ENCODE assay signal across 9 cellular contexts in the genomic region with DNA sequence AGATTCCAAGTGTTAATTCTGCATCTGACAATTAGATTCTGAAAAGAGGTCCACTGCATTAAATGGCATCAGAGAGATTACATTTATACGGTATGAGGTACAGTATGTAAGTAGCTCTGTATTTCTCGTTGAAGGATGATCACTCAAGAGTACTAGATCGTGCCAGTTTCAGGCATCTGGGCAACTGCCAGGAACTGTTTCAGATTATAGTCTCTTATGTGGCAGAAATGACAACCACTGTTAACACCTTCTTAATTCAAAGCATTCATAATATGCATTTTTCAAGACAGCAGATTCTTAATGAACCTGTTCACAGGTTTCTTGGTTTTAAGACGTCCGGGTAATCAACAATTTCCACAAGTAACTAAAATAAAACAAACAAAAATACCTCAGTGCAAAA. TPM values are rescaled to one million over a fixed set of nuclear protein-coding genes. Genes with fewer than 3 reads are reported as not detected.
DNase-seq lines count a peak whose midpoint lies in the region; TF ChIP-seq lines count a peak whose summit lies in the region.
"Had no signal": no experiment of that assay in that cellular context is flagged by ENCODE, and none has a peak within 500 bp of the region (broad histone marks: within the 10 kb centered on the region; RNA-seq: fewer than 3 reads in every experiment).

No MANE protein-coding gene starts in this region.

- H3K27me3 Mint-ChIP-seq in activated CD4-positive, alpha-beta memory T cell treated with anti-CD3 and anti-CD28 coated beads, Interleukin-2, amount 10 ng/mL, durations not matched to agents 7 days and 5 days = peaks cover 16% of the 10 kb centered on the region

- no peaks in the 10 kb centered on the region for H3K79me2 ChIP-seq in OCI-LY1 (ENCODE audit: insufficient read depth, low read length)

- H3K27ac Mint-ChIP-seq in activated CD4-positive, alpha-beta memory T cell treated with anti-CD3 and anti-CD28 coated beads, Interleukin-2, amount 10 ng/mL, durations not matched to agents 7 days and 5 days = no peak overlapping the region
- H3K27ac Mint-ChIP-seq: stimulated activated memory B cell treated with anti-CD40 and anti-IgM and Interleukin-4, amounts not matched to agents 10 μg/mL and 1 μg/mL and 100 μg/mL, for 72 hours had no signal

- no peak overlapping the region; the same call in 1 of the 2 replicates for H3K9ac ChIP-seq in OCI-LY1 (ENCODE audit: low read length)

- TF ChIP-seq CTCF in OCI-LY1 (IDR thresholded peaks at IDR 0.05; ENCODE audit: low read length) (no peak), fibroblast of pulmonary artery (IDR thresholded peaks at IDR 0.05; ENCODE audit: low read length, missing control alignments) (no peak), retinal pigment epithelial cell (conservative IDR thresholded peaks at IDR 0.05; ENCODE audit: low read depth, low read length) (no peak), GM20000 (IDR thresholded peaks at IDR 0.05; ENCODE audit: extremely low read depth, missing control alignments) (no peak)

- no peaks in the 10 kb centered on the region for H4K20me1 ChIP-seq in OCI-LY1 (ENCODE audit: insufficient read depth, low read length)

- no peaks in the 10 kb centered on the region for H3F3A ChIP-seq in OCI-LY1 (ENCODE audit: insufficient read depth, low read length)

- H3K4me3 Mint-ChIP-seq in activated CD4-positive, alpha-beta memory T cell treated with anti-CD3 and anti-CD28 coated beads, Interleukin-2, amount 10 ng/mL, durations not matched to agents 7 days and 5 days = no peak overlapping the region
- H3K4me3 Mint-ChIP-seq: stimulated activated memory B cell treated with anti-CD40 and anti-IgM and Interleukin-4, amounts not matched to agents 10 μg/mL and 1 μg/mL and 100 μg/mL, for 72 hours had no signal

- no peak overlapping the region for H3K27ac ChIP-seq in OCI-LY1 (ENCODE audit: low read depth, low read length, poor library complexity, severe bottlenecking)

- H3K9me2 ChIP-seq in OCI-LY1 (ENCODE audit: low read depth, low read length) = no peaks in the 10 kb centered on the region

- peaks cover 6% of the 10 kb centered on the region for H3K4me1 Mint-ChIP-seq in activated CD4-positive, alpha-beta memory T cell treated with anti-CD3 and anti-CD28 coated beads, Interleukin-2, amount 10 ng/mL, durations not matched to agents 7 days and 5 days

- peak overlapping the region; percentile 70 for H3K4me2 ChIP-seq in OCI-LY1 (ENCODE audit: low read length)

- H2AFZ ChIP-seq in OCI-LY1 (ENCODE audit: low read length) = no peak overlapping the region

- no peaks in the 10 kb centered on the region for H3K27me3 ChIP-seq in OCI-LY1 (ENCODE audit: insufficient read depth, low read length)

- no peaks in the 10 kb centered on the region for H3K9me3 ChIP-seq in OCI-LY1 (ENCODE audit: low read length)

- H3K9me3 Mint-ChIP-seq in activated CD4-positive, alpha-beta memory T cell treated with anti-CD3 and anti-CD28 coated beads, Interleukin-2, amount 10 ng/mL, durations not matched to agents 7 days and 5 days = no peaks in the 10 kb centered on the region
- H3K9me3 Mint-ChIP-seq: stimulated activated memory B cell treated with anti-CD40 and anti-IgM and Interleukin-4, amounts not matched to agents 10 μg/mL and 1 μg/mL and 100 μg/mL, for 72 hours had no signal

- H3K4me3 ChIP-seq in OCI-LY1 (ENCODE audit: low read depth, low read length, poor library complexity, severe bottlenecking) = peak overlapping the region; percentile 81
- H3K4me3 ChIP-seq in fibroblast of pulmonary artery (replicated peaks; ENCODE audit: low read depth, low read length) = peak overlapping the region; percentile 90
- peak overlapping the region; percentile 80 for H3K4me3 ChIP-seq in retinal pigment epithelial cell (ENCODE audit: low read length)

- POLR2A ChIA-PET in HEK293T (lab: Yijun Ruan, JAX) = interaction anchor here (0.5 kb wide), 1 partner anchor 193 kb away, joined by 3 read pairs; no protein-coding TSS in a partner anchor
- POLR2A ChIA-PET in activated CD4-positive, alpha-beta memory T cell treated with anti-CD3 and anti-CD28 coated beads, Interleukin-2, amount 10 ng/mL, durations not matched to agents 7 days and 5 days (lab: Charles Lee) = no interaction called here

- H3K36me3 Mint-ChIP-seq in activated CD4-positive, alpha-beta memory T cell treated with anti-CD3 and anti-CD28 coated beads, Interleukin-2, amount 10 ng/mL, durations not matched to agents 7 days and 5 days (ENCODE audit: low read depth) = peaks cover 2% of the 10 kb centered on the region
- H3K36me3 Mint-ChIP-seq: stimulated activated memory B cell treated with anti-CD40 and anti-IgM and Interleukin-4, amounts not matched to agents 10 μg/mL and 1 μg/mL and 100 μg/mL, for 72 hours had no signal

- no peaks in the 10 kb centered on the region for H3K36me3 ChIP-seq in OCI-LY1 (ENCODE audit: insufficient read depth, low read length)

- DNase-seq in GM03348 (ENCODE audit: low spot score) (peak; percentile 5), fibroblast of pulmonary artery (ENCODE audit: low read depth) (peak; percentile 36), retinal pigment epithelial cell (ENCODE audit: low read depth) (no peak), GM20000 (ENCODE audit: low spot score) (no peak), HEK293T (ENCODE audit: extremely low spot score) (no peak), inferior parietal cortex (ENCODE audit: extremely low spot score) (no peak)
- DNase-seq in activated CD4-positive, alpha-beta memory T cell treated with anti-CD3 and anti-CD28 coated beads, Interleukin-2, amount 10 ng/mL, durations not matched to agents 7 days and 5 days = no peak

- CTCF ChIA-PET in HEK293T (lab: Yijun Ruan, JAX) = interaction anchor here (0.7 kb wide), 1 partner anchor 142 kb away, joined by 3 read pairs; no protein-coding TSS in a partner anchor
- CTCF ChIA-PET in activated CD4-positive, alpha-beta memory T cell treated with anti-CD3 and anti-CD28 coated beads, Interleukin-2, amount 10 ng/mL, durations not matched to agents 7 days and 5 days (lab: Charles Lee) = interaction anchor here (0.7 kb wide), 1 partner anchor 839 kb away, joined by 4 read pairs; no protein-coding TSS in a partner anchor

- peaks cover 19% of the 10 kb centered on the region for H3K4me1 ChIP-seq in OCI-LY1 (ENCODE audit: insufficient read depth, low read length, severe bottlenecking)

TF ChIP-seq in HEK293T, 16 proteins besides CTCF, POLR2A, EP300 and RAD21:
- TF ChIP-seq, protein P1, sequence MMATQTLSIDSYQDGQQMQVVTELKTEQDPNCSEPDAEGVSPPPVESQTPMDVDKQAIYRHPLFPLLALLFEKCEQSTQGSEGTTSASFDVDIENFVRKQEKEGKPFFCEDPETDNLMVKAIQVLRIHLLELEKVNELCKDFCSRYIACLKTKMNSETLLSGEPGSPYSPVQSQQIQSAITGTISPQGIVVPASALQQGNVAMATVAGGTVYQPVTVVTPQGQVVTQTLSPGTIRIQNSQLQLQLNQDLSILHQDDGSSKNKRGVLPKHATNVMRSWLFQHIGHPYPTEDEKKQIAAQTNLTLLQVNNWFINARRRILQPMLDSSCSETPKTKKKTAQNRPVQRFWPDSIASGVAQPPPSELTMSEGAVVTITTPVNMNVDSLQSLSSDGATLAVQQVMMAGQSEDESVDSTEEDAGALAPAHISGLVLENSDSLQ (IDR thresholded peaks at IDR 0.05) = no peak
- TF ChIP-seq NFRKB (IDR thresholded peaks at IDR 0.05) (no peak), ELF4 (IDR thresholded peaks at IDR 0.05) (no peak), ARNT (IDR thresholded peaks at IDR 0.05) (no peak), BHLHE40 (IDR thresholded peaks at IDR 0.05; ENCODE audit: borderline replicate concordance) (no peak), ZNF384 (IDR thresholded peaks at IDR 0.05) (no peak), SP1 (IDR thresholded peaks at IDR 0.05) (no peak), FOXA1 (IDR thresholded peaks at IDR 0.05) (no peak), HDGF (IDR thresholded peaks at IDR 0.05; ENCODE audit: borderline replicate concordance) (no peak), LEF1 (IDR thresholded peaks at IDR 0.05; ENCODE audit: borderline replicate concordance) (no peak), L3MBTL2 (conservative IDR thresholded peaks at IDR 0.05) (no peak), FOXM1 (IDR thresholded peaks at IDR 0.05; ENCODE audit: borderline replicate concordance) (no peak), SUZ12 (IDR thresholded peaks at IDR 0.05) (no peak), FOXK2 (IDR thresholded peaks at IDR 0.05) (no peak), TARDBP (IDR thresholded peaks at IDR 0.05) (no peak), CTBP1 (IDR thresholded peaks at IDR 0.05; ENCODE audit: borderline replicate concordance) (no peak)
TF ChIP-seq in HEK293T: peak in this region for 0.

RNA-seq across cellular contexts. Expression of a gene that starts 1.6 kb away (rescaled TPM):
- total RNA-seq in activated CD4-positive, alpha-beta memory T cell treated with anti-CD3 and anti-CD28 coated beads, Interleukin-2, amount 10 ng/mL, durations not matched to agents 7 days and 5 days = under 1 TPM; 0.18 to 0.25 TPM

Comparison
In these comparisons a context has a peak if more than half of its experiments do, and no peak if none do; other contexts are left out.
1. DNase-seq: peak in GM03348 (single experiment) and fibroblast of pulmonary artery (single experiment); none in retinal pigment epithelial cell (single experiment), GM20000 (single experiment), HEK293T (single experiment), activated CD4-positive, alpha-beta memory T cell treated with anti-CD3 and anti-CD28 coated beads, Interleukin-2, amount 10 ng/mL, durations not matched to agents 7 days and 5 days (single experiment) and inferior parietal cortex (single experiment).
2. Peak in every context shown above with its lines, with median percentiles within 50 percentile points of each other: H3K4me3 ChIP-seq.